In the genomic region with DNA sequence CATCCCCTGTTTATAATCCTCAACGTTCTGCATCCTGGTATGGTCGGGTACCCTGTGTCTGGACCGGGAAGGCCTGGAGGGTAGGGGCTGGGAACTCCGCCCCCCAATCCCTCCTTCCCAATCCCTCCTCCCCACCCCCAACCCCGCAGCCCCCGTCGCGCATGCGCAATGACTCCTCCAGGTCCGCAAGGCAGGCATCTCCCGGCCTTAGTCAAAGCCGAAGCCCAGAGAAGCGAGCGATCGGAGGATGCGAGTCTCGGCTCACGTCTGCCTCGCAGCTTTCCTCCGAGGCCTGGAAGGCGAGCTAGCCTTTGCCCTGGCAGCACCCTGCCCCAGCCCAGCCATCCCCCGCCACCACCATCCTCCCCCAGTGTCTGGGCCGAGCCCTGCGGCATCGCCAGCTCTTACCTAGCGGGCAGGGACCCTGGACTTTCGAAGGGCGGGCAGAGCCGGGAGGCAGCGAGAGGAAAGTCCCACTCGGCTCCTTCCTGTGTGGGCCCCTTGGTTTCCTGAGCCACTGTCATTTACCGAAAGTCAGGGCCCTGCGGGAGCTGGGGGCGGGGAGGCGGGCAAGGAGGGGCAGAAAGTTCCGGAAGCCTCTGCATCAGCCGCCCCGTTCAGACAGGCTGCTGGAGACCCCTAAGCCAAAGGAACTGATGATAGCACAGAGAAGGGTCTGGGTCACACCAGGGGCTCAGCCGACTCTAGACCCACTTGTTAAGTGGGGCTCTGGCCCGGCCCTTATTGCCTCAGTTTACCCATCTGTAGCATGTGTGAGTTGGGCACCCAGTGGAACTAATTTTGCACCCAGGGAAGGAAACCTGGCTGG, we compare ENCODE assay signal across 7 cellular contexts. TPM values are rescaled to one million over a fixed set of nuclear protein-coding genes. Genes with fewer than 3 reads are reported as not detected.
DNase-seq lines count a peak whose midpoint lies in the region; ATAC-seq and TF ChIP-seq lines count a peak whose summit lies in the region.

TSS of gene JAK3 (minus strand) at position 445 of the 829 bp plus-strand sequence. CDS start 3,565 bp downstream, outside the sequence.

- POLR2A ChIA-PET in activated CD4-positive, alpha-beta T cell treated with anti-CD3 and anti-CD28 coated beads, Interleukin-2, amount 10 ng/mL, durations not matched to agents 7 days and 5 days (lab: Charles Lee) = interaction anchor here (0.6 to 0.7 kb wide), 4 partner anchors 12 to 377 kb away, joined by 3 read pairs; partner anchors contain the start of gene RPL18A

- CTCF ChIA-PET in activated CD4-positive, alpha-beta T cell treated with anti-CD3 and anti-CD28 coated beads, Interleukin-2, amount 10 ng/mL, durations not matched to agents 7 days and 5 days (lab: Charles Lee) = interaction anchor here (1.0 to 20.4 kb wide), 4 partner anchors 12 to 86 kb away, joined by 3 to 326 read pairs (median 8); partner anchors contain the start of genes CCDC124 and RPL18A

- H3K4me1 Mint-ChIP-seq in activated CD4-positive, alpha-beta T cell treated with anti-CD3 and anti-CD28 coated beads, Interleukin-2, amount 10 ng/mL, durations not matched to agents 7 days and 5 days = peaks cover 69% of the 10 kb centered on the region

- peak within 1 kb of the TSS; percentile 92 for H3K4me3 Mint-ChIP-seq in activated CD4-positive, alpha-beta T cell treated with anti-CD3 and anti-CD28 coated beads, Interleukin-2, amount 10 ng/mL, durations not matched to agents 7 days and 5 days

- H3K9ac ChIP-seq in HUES6 (ENCODE audit: low read length) = no peak within 1 kb of the TSS
- H3K9ac ChIP-seq in colonic mucosa (ENCODE audit: low read depth in 2 of 2, low read length in 2 of 2) = peak within 1 kb of the TSS; percentile 34 to 35

- H3K27ac ChIP-seq in HUES6 (ENCODE audit: low read depth, low read length) (no peak within 1 kb of the TSS), colonic mucosa (peak within 1 kb of the TSS; percentile 77)

- H3K27ac Mint-ChIP-seq in activated CD4-positive, alpha-beta T cell treated with anti-CD3 and anti-CD28 coated beads, Interleukin-2, amount 10 ng/mL, durations not matched to agents 7 days and 5 days = peak within 1 kb of the TSS; percentile 97

- intact Hi-C loops in colonic mucosa (cut with DNase I) (no loop called here), lower leg skin (cut with DNase I; ENCODE audit: low total_unique reads) (no loop called here)

- peaks cover 40% of the 10 kb centered on the region for H3K36me3 Mint-ChIP-seq in activated CD4-positive, alpha-beta T cell treated with anti-CD3 and anti-CD28 coated beads, Interleukin-2, amount 10 ng/mL, durations not matched to agents 7 days and 5 days (ENCODE audit: low read depth)

- H3K4me1 ChIP-seq in HUES6 (ENCODE audit: control insufficient read depth, insufficient read depth, low read length) = peaks cover 11% of the 10 kb centered on the region; the same call in 1 of the 2 replicates
- no peaks in the 10 kb centered on the region for H3K4me1 ChIP-seq in colonic mucosa

- H3K9me3 Mint-ChIP-seq in activated CD4-positive, alpha-beta T cell treated with anti-CD3 and anti-CD28 coated beads, Interleukin-2, amount 10 ng/mL, durations not matched to agents 7 days and 5 days = peaks cover 3% of the 10 kb centered on the region

- TF ChIP-seq CTCF in colonic mucosa (IDR thresholded peaks at IDR 0.05) (no peak), lower leg skin (IDR thresholded peaks at IDR 0.05) (no peak)

- no peaks in the 10 kb centered on the region for H3K27me3 Mint-ChIP-seq in activated CD4-positive, alpha-beta T cell treated with anti-CD3 and anti-CD28 coated beads, Interleukin-2, amount 10 ng/mL, durations not matched to agents 7 days and 5 days

- DNase-seq in activated CD4-positive, alpha-beta T cell treated with anti-CD3 and anti-CD28 coated beads, Interleukin-2, amount 10 ng/mL, durations not matched to agents 7 days and 5 days = peak; percentile 89
- DNase-seq in colonic mucosa (no peak), lower leg skin (ENCODE audit: low spot score in 2 of 2) (no peak), NCI-H2107 treated with DMSO at 0.1 percent for 48 hours (lab: John Stamatoyannopoulos, UW; ENCODE audit: unreplicated experiment) (no peak)
- DNase-seq in stimulated activated CD4-positive, alpha-beta T cell treated with anti-CD3 and anti-CD28 coated beads, Interleukin-4, amount 100 ng/mL, for 4 hours = peak; percentile 84 to 91

- H3K4me3 ChIP-seq in HUES6 (ENCODE audit: low read depth, low read length) = peak within 1 kb of the TSS; percentile 34
- peak within 1 kb of the TSS; percentile 30 for H3K4me3 ChIP-seq in colonic mucosa
- peak within 1 kb of the TSS; percentile 5 for H3K4me3 ChIP-seq in lower leg skin (ENCODE audit: low read depth, poor library complexity, severe bottlenecking)

- no peak for TF ChIP-seq POLR2A in lower leg skin (IDR thresholded peaks at IDR 0.05)

- H3K27me3 ChIP-seq in HUES6 (ENCODE audit: control insufficient read depth, insufficient read depth, low read length) = peaks cover 18% of the 10 kb centered on the region
- H3K27me3 ChIP-seq in colonic mucosa = no peaks in the 10 kb centered on the region

- H3K36me3 ChIP-seq in HUES6 (ENCODE audit: control insufficient read depth, insufficient read depth, low read length) = no peaks in the 10 kb centered on the region
- no peaks in the 10 kb centered on the region for H3K36me3 ChIP-seq in colonic mucosa

- no peaks in the 10 kb centered on the region for H3K9me3 ChIP-seq in HUES6 (ENCODE audit: control insufficient read depth, insufficient read depth, low read depth, low read length)
- no peaks in the 10 kb centered on the region for H3K9me3 ChIP-seq in colonic mucosa

- WGBS in lower leg skin, 2 donors = 9 to 16% methylated on average over 32 to 39 of the region's 40 CpGs

- peak; percentile 75 for ATAC-seq in GM19035 (IDR thresholded peaks at IDR 0.05; ENCODE audit: unreplicated experiment)

RNA-seq across cellular contexts. Expression of gene JAK3, which starts in this region (rescaled TPM):
- 100 to 1,000 TPM; 172 to 176 TPM for total RNA-seq in activated CD4-positive, alpha-beta T cell treated with anti-CD3 and anti-CD28 coated beads, Interleukin-2, amount 10 ng/mL, durations not matched to agents 7 days and 5 days
- 1 to 10 TPM; 3.1 to 4.0 TPM for total RNA-seq in colonic mucosa
- 1 to 10 TPM; 2.1 to 4.0 (median 3.7) TPM for total RNA-seq in lower leg skin

Comparison
In these comparisons a context has a peak if more than half of its experiments do, and no peak if none do; other contexts are left out.
1. RNA of gene JAK3 (total RNA-seq): 172 to 176 TPM in activated CD4-positive, alpha-beta T cell treated with anti-CD3 and anti-CD28 coated beads, Interleukin-2, amount 10 ng/mL, durations not matched to agents 7 days and 5 days; 3.1 to 4.0 TPM in colonic mucosa and 2.1 to 4.0 TPM in lower leg skin; every median in the first group is over 10 times any median in the second.
2. DNase-seq: peak in activated CD4-positive, alpha-beta T cell treated with anti-CD3 and anti-CD28 coated beads, Interleukin-2, amount 10 ng/mL, durations not matched to agents 7 days and 5 days (single experiment) and stimulated activated CD4-positive, alpha-beta T cell treated with anti-CD3 and anti-CD28 coated beads, Interleukin-4, amount 100 ng/mL, for 4 hours (2 of 2); none in colonic mucosa (single experiment), lower leg skin (0 of 2) and NCI-H2107 treated with DMSO at 0.1 percent for 48 hours (single experiment).
3. Peak in every context shown above with its lines, with median percentiles within 50 percentile points of each other: H3K4me3 ChIP-seq.